ENCODE assay signal across 7 cellular contexts in the genomic region with DNA sequence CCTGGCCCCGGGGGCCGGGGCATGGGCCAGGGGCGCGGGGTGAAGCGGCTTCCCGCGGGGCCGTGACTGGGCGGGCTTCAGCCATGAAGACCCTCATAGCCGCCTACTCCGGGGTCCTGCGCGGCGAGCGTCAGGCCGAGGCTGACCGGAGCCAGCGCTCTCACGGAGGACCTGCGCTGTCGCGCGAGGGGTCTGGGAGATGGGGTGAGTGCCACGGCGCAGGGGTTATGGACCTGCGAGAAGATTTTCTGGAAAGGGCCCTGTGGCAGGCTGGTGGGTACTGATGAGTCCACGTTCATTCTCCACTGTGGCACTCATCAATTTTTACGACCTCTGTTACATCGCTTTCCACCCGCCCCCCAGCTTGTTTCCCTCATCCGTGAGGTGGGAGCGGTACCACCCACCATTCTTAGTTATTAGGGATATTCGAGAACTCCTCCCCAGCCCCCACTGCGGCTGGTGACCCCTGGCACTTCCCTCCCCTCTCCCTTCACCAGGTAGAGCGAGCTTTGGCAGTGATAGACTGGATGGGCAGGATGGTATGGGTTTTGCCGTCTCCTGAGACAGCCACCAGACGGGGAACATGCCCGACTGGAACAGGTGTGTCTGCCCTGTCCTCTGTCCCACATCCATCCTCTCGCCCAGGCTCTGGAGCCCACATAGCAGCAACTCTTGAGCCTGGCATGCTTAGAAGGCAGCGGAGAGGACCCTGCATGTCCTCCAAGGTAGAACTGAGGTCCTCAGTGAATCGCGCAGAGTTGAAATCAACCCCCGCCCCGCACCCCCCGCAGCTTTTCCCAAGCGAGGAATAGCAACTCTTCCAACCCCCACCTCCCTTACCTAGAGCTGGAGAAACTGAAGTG. TPM values are rescaled to one million over a fixed set of nuclear protein-coding genes. Genes with fewer than 3 reads are reported as not detected.
DNase-seq lines count a peak whose midpoint lies in the region; ATAC-seq and TF ChIP-seq lines count a peak whose summit lies in the region.

No MANE protein-coding gene starts in this region.

- H3K23ac ChIP-seq in H9 (ENCODE audit: insufficient read length, low read depth, low read length): no peak overlapping the region

- H3K56ac ChIP-seq in H9 (ENCODE audit: insufficient read length, low read depth, low read length): no peak overlapping the region

- no CpG with 5 or more reads among the region's 46 CpGs for WGBS in H9 (ENCODE audit: extremely low coverage, insufficient read length, low lambda C conversion rate)

- H3K36me3 ChIP-seq in WERI-Rb-1 (no peaks in the 10 kb centered on the region), skeletal muscle tissue (ENCODE audit: control insufficient read depth in 3 of 3, insufficient read depth in 3 of 3, low read length in 3 of 3) (no peaks in the 10 kb centered on the region)

- H2BK12ac ChIP-seq in H9 (ENCODE audit: insufficient read length, low read depth, low read length): no peak overlapping the region

- H3K27me3 Mint-ChIP-seq in H9 (ENCODE audit: low read depth): peaks cover 90% of the 10 kb centered on the region

- H3K23me2 ChIP-seq in H9 (ENCODE audit: insufficient read length, low read depth, low read length, poor library complexity, severe bottlenecking): peaks cover 3% of the 10 kb centered on the region

- TF ChIP-seq CTCF in H9 (conservative IDR thresholded peaks at IDR 0.05) (no peak; the same call in 2 of the 3 replicates), WERI-Rb-1 (IDR thresholded peaks at IDR 0.05; ENCODE audit: low read depth, low read length) (no peak)

- H2BK5ac ChIP-seq in H9 (ENCODE audit: insufficient read length, low read length): no peak overlapping the region

- H2BK15ac ChIP-seq in H9 (ENCODE audit: low read depth, low read length): no peak overlapping the region

- H3K27ac ChIP-seq in H9 (ENCODE audit: insufficient read length, low read depth, low read length): no peak overlapping the region
- no peak overlapping the region for H3K27ac ChIP-seq in WERI-Rb-1
- H3K27ac ChIP-seq in skeletal muscle tissue (ENCODE audit: low read depth, low read length): no peak overlapping the region

- no peak overlapping the region for H2BK120ac ChIP-seq in H9 (ENCODE audit: low read depth, low read length, poor library complexity, severe bottlenecking)

- H3K9me3 ChIP-seq in H9 (ENCODE audit: control insufficient read depth, low read depth, low read length) (no peaks in the 10 kb centered on the region), WERI-Rb-1 (ENCODE audit: severe bottlenecking) (peaks cover 8% of the 10 kb centered on the region), skeletal muscle tissue (ENCODE audit: control insufficient read depth in 3 of 3, low read length in 3 of 3) (no peaks in the 10 kb centered on the region)

- no peak overlapping the region for H2AFZ ChIP-seq in H9 (ENCODE audit: low read length)

- H3K4ac ChIP-seq in H9 (ENCODE audit: low read depth, low read length): no peak overlapping the region

- no peak overlapping the region for H3K9ac ChIP-seq in H9 (ENCODE audit: extremely low read depth, insufficient read length, low read length)
- peak overlapping the region in 2 of 3 donors; percentile 45 to 79 for H3K9ac ChIP-seq in skeletal muscle tissue (ENCODE audit: low read depth in 1 of 3, low read length in 3 of 3)

- H3K79me1 ChIP-seq in H9 (ENCODE audit: insufficient read depth, low read depth, low read length, poor library complexity, severe bottlenecking): no peaks in the 10 kb centered on the region

- H3K36me3 Mint-ChIP-seq in H9 (ENCODE audit: insufficient read depth in 1 of 3, low read depth in 3 of 3): no peaks in the 10 kb centered on the region; a peak in 1 of 7 replicates

- DNase-seq in H9 (peak; percentile 39), WERI-Rb-1 (no peak), left cardiac atrium (no peak), C1 segment of cervical spinal cord (lab: John Stamatoyannopoulos, UW) (no peak)
- no peak for DNase-seq in stimulated activated CD4-positive, alpha-beta T cell treated with anti-CD3 and anti-CD28 coated beads, Interleukin-1b, Interleukin-23, amount 100 ng/mL, for 48 hours

- intact Hi-C loops in left cardiac atrium (cut with DNase I): no loop called here

- H3K14ac ChIP-seq in H9 (ENCODE audit: insufficient read depth, low read length): peak overlapping the region; percentile 12; the same call in 1 of the 2 replicates

- H3T11ph ChIP-seq in H9 (ENCODE audit: low read length): no peak overlapping the region

- H3K79me2 ChIP-seq in H9 (ENCODE audit: insufficient read depth, low read length): no peaks in the 10 kb centered on the region

- H3K27ac Mint-ChIP-seq in H9: peak overlapping the region in 1 of 3 experiments; percentile 11; a peak in 1 of 7 replicates

- H4K8ac ChIP-seq in H9 (replicated peaks; ENCODE audit: insufficient read length, low read depth, low read length): no peak overlapping the region

- H3K4me3 ChIP-seq in WERI-Rb-1 (ENCODE audit: low read depth, low read length) (peak overlapping the region; percentile 32; the same call in 1 of the 2 replicates), skeletal muscle tissue (ENCODE audit: low read length in 3 of 3) (peak overlapping the region in 2 of 3 donors; percentile 58 to 70)

- H3K4me1 ChIP-seq in H9 (ENCODE audit: insufficient read depth, low read length): no peaks in the 10 kb centered on the region
- peaks cover 8 to 14% (median 13%) of the 10 kb centered on the region in 3 donors for H3K4me1 ChIP-seq in skeletal muscle tissue (ENCODE audit: control insufficient read depth in 3 of 3, insufficient read depth in 3 of 3, low read length in 3 of 3)

- peaks cover 26 to 29% of the 10 kb centered on the region in 2 experiments for H3K4me1 Mint-ChIP-seq in H9

- H3K9me3 Mint-ChIP-seq in H9: peaks cover 0 to 7% of the 10 kb centered on the region in 2 experiments; a peak in 2 of 5 replicates

- H3K4me3 Mint-ChIP-seq in H9: peak overlapping the region; percentile 46 to 75

- H3K4me2 ChIP-seq in H9 (ENCODE audit: insufficient read depth, insufficient read length, low read length): peak overlapping the region; percentile 72

- peak; percentile 0 to 9 for ATAC-seq in left cardiac atrium
- ATAC-seq in HG03025 (IDR thresholded peaks at IDR 0.05; ENCODE audit: low FRiP score, unreplicated experiment): no peak

- no peak overlapping the region for H4K91ac ChIP-seq in H9 (ENCODE audit: insufficient read length, low read depth, low read length)

- H4K20me1 ChIP-seq in H9 (ENCODE audit: control insufficient read depth, insufficient read depth, insufficient read length): no peaks in the 10 kb centered on the region

- no peak overlapping the region for H2BK20ac ChIP-seq in H9 (ENCODE audit: low read depth, low read length, poor library complexity, severe bottlenecking)

- H2AK5ac ChIP-seq in H9 (ENCODE audit: insufficient read length, low read length): no peak overlapping the region

- no peak overlapping the region for H3K18ac ChIP-seq in H9 (ENCODE audit: insufficient read length, low read depth, low read length)

- peaks cover 17% of the 10 kb centered on the region; the same call in 1 of the 2 replicates for H3K27me3 ChIP-seq in H9 (ENCODE audit: insufficient read depth, low read length)
- H3K27me3 ChIP-seq in WERI-Rb-1 (ENCODE audit: insufficient read depth, low read depth, severe bottlenecking): no peaks in the 10 kb centered on the region
- peaks cover 5 to 22% (median 18%) of the 10 kb centered on the region in 3 donors for H3K27me3 ChIP-seq in skeletal muscle tissue (ENCODE audit: control insufficient read depth in 3 of 3, insufficient read depth in 3 of 3, low read length in 3 of 3)

- no peak overlapping the region for H4K5ac ChIP-seq in H9 (ENCODE audit: insufficient read length, low read depth, low read length)

RNA-seq across cellular contexts. Expression of gene DGAT2, which starts 0.6 kb away (rescaled TPM):
- total RNA-seq in H9 (2021): 2.6 and 2.8 TPM in 2 replicates
- 100 to 1,000 TPM in 1 of 2 donors, 10 to 100 TPM in 1; 81.2 to 131 TPM for total RNA-seq in left cardiac atrium
- total RNA-seq in skeletal muscle tissue: 19.3 TPM

RNA-seq across cellular contexts. Expression of gene UVRAG, which starts 45.9 kb away (rescaled TPM):
- total RNA-seq in H9 (2021): 15.0 and 18.5 TPM in 2 replicates
- 10 to 100 TPM; 13.9 to 17.7 TPM for total RNA-seq in left cardiac atrium
- total RNA-seq in skeletal muscle tissue: 14.1 TPM

RNA-seq across cellular contexts. Expression of gene MOGAT2, which starts 51.5 kb away (rescaled TPM):
- total RNA-seq in H9 (2021) (not detected in 2 replicates), left cardiac atrium (under 1 TPM; 0.26 to 0.38 TPM), skeletal muscle tissue (0.52 TPM)
